ENCODE assay signal across 8 cellular contexts in genomic region chr19:49642488-49643035, GRCh38. TPM values are rescaled to one million over a fixed set of nuclear protein-coding genes. Genes with fewer than 3 reads are reported as not detected.
DNase-seq lines count a peak whose midpoint lies in the region; ATAC-seq and TF ChIP-seq lines count a peak whose summit lies in the region.

No MANE protein-coding gene starts in this region.

- TF ChIP-seq CTCF in BE2C (IDR thresholded peaks at IDR 0.05; ENCODE audit: low read depth, low read length) (no peak), chondrocyte (IDR thresholded peaks at IDR 0.05) (no peak)

- DNase-seq in BE2C (no peak), chondrocyte (ENCODE audit: low spot score) (no peak), naive B cell (no peak), HPDE6-E6E7 (ENCODE audit: extremely low spot score) (no peak), putamen (ENCODE audit: low spot score) (no peak)
- DNase-seq in effector CD4-positive, alpha-beta T cell: no peak

- H3K4me1 ChIP-seq in BE2C: peaks cover 8% of the 10 kb centered on the region

- no peaks in the 10 kb centered on the region for H3K27me3 ChIP-seq in BE2C

- H3K27ac Mint-ChIP-seq in chondrocyte (ENCODE audit: unreplicated experiment) (peak overlapping the region; percentile 100), naive B cell (peak overlapping the region; percentile 88 to 100 (median 98))

- no peaks in the 10 kb centered on the region for H3K9me3 Mint-ChIP-seq in chondrocyte (ENCODE audit: low read depth)
- H3K9me3 Mint-ChIP-seq in naive B cell: no peaks in the 10 kb centered on the region

- peak overlapping the region; percentile 98 for H3K4me3 Mint-ChIP-seq in chondrocyte (ENCODE audit: unreplicated experiment)
- peak overlapping the region; percentile 89 to 99 (median 97) for H3K4me3 Mint-ChIP-seq in naive B cell

- ATAC-seq in naive B cell (ENCODE audit: low read depth in 2 of 2): no peak
- no peak for ATAC-seq in HG03342 (IDR thresholded peaks at IDR 0.05; ENCODE audit: unreplicated experiment)

- no peaks in the 10 kb centered on the region for H3K9me3 ChIP-seq in BE2C
- no peaks in the 10 kb centered on the region for H3K9me3 ChIP-seq in KOPT-K1 (ENCODE audit: insufficient read depth, low read length, poor library complexity, severe bottlenecking)

- peak overlapping the region; percentile 84 for H3K4me3 ChIP-seq in BE2C (ENCODE audit: low read depth, low read length)

- H3K36me3 Mint-ChIP-seq in chondrocyte (ENCODE audit: low read depth): peaks cover 11% of the 10 kb centered on the region
- H3K36me3 Mint-ChIP-seq in naive B cell: no peaks in the 10 kb centered on the region

- H3K36me3 ChIP-seq in BE2C: peaks cover 23% of the 10 kb centered on the region
- peaks cover 34% of the 10 kb centered on the region for H3K36me3 ChIP-seq in KOPT-K1 (ENCODE audit: insufficient read depth, low read length)

- H3K27me3 Mint-ChIP-seq in chondrocyte (ENCODE audit: low read depth) (no peaks in the 10 kb centered on the region), naive B cell (peaks cover 0 to 5% (median 0%) of the 10 kb centered on the region in 3 donors)

- H3K4me1 Mint-ChIP-seq in chondrocyte (ENCODE audit: low read depth) (peaks cover 62% of the 10 kb centered on the region), naive B cell (peaks cover 52 to 70% (median 68%) of the 10 kb centered on the region in 3 donors)

- H3K27ac ChIP-seq in KOPT-K1 (ENCODE audit: low read depth, low read length, poor library complexity, severe bottlenecking): peak overlapping the region; percentile 90

RNA-seq across cellular contexts. Expression of gene SCAF1, which starts 0.6 kb away (rescaled TPM):
- 86.5 TPM for polyA plus RNA-seq in BE2C (2012; ENCODE audit: insufficient read depth, insufficient read length, low read depth)
- total RNA-seq in chondrocyte: 76.3 to 79.0 TPM (median 77.3 TPM) in 3 replicates
- polyA plus RNA-seq in naive B cell (ENCODE audit: low read depth in 6 of 6): 1 to 10 TPM in 3 of 6 donors, under 1 TPM in 2, not detected in 1; 0.84 to 2.9 (median 1.1) TPM

RNA-seq across cellular contexts. Expression of gene RRAS, which starts 2.6 kb away (rescaled TPM):
- 1.3 TPM for polyA plus RNA-seq in BE2C (2012; ENCODE audit: insufficient read depth, insufficient read length, low read depth)
- 61.7 to 113 TPM (median 104 TPM) in 3 replicates for total RNA-seq in chondrocyte
- polyA plus RNA-seq in naive B cell (ENCODE audit: low read depth in 6 of 6): 10 to 100 TPM; 16.6 to 24.9 (median 19.9) TPM

RNA-seq across cellular contexts. Expression of gene IRF3, which starts 23.1 kb away (rescaled TPM):
- polyA plus RNA-seq in BE2C (2012; ENCODE audit: insufficient read depth, insufficient read length, low read depth): 57.1 TPM
- total RNA-seq in chondrocyte: 45.8 to 75.3 TPM (median 53.0 TPM) in 3 replicates
- polyA plus RNA-seq in naive B cell (ENCODE audit: low read depth in 6 of 6): 10 to 100 TPM; 39.3 to 60.5 (median 52.4) TPM

RNA-seq across cellular contexts. Expression of gene BCL2L12, which starts 23.2 kb away (rescaled TPM):
- polyA plus RNA-seq in BE2C (2012; ENCODE audit: insufficient read depth, insufficient read length, low read depth): 9.4 TPM
- total RNA-seq in chondrocyte: 18.3 to 26.6 TPM (median 21.4 TPM) in 3 replicates
- polyA plus RNA-seq in naive B cell (ENCODE audit: low read depth in 6 of 6): 10 to 100 TPM in 4 of 6 donors, 1 to 10 TPM in 2; 8.0 to 12.7 (median 10.6) TPM

RNA-seq across cellular contexts. Expression of gene PRMT1, which starts 34.5 kb away (rescaled TPM):
- 665 TPM for polyA plus RNA-seq in BE2C (2012; ENCODE audit: insufficient read depth, insufficient read length, low read depth)
- total RNA-seq in chondrocyte: 97.7 to 105 TPM (median 98.0 TPM) in 3 replicates
- 100 to 1,000 TPM; 175 to 363 (median 192) TPM for polyA plus RNA-seq in naive B cell (ENCODE audit: low read depth in 6 of 6)
